8 cellular contexts compared by ENCODE assay signal in genomic region chr2:176652300-176653182, GRCh38.
DNase-seq lines count a peak whose midpoint lies in the region; ATAC-seq and TF ChIP-seq lines count a peak whose summit lies in the region.

No MANE protein-coding gene starts in this region.

- no peaks in the 10 kb centered on the region for H3K4me1 ChIP-seq in stomach

- no peak for TF ChIP-seq EP300 in stomach (IDR thresholded peaks at IDR 0.05)

- in situ Hi-C loops in ACHN (cut with HindIII; ENCODE audit: low pct_ligation_motif_present, low pct_unique_long_range_greater_than_20kb, low sequenced_read_pairs): loop anchor here (25.0 kb wide), 1 partner anchor 515 kb away; the partner anchor contains the start of gene HOXD8

- peaks cover 40% of the 10 kb centered on the region for H3K27me3 Mint-ChIP-seq in activated CD8-positive, alpha-beta T cell treated with anti-CD3 and anti-CD28 coated beads, Interleukin-2, amount 10 ng/mL, durations not matched to agents 7 days and 5 days (ENCODE audit: low read depth)

- DNase-seq in ACHN (peak; percentile 77), GM10248 (ENCODE audit: extremely low spot score) (peak; percentile 42), NCI-H226 (peak; percentile 38), iPS-NIHi11 (ENCODE audit: low spot score) (peak; percentile 51), stomach (no peak)
- DNase-seq in activated CD8-positive, alpha-beta T cell treated with anti-CD3 and anti-CD28 coated beads, Interleukin-2, amount 10 ng/mL, durations not matched to agents 7 days and 5 days: peak; percentile 61
- DNase-seq in effector CD8-positive, alpha-beta T cell (lab: John Stamatoyannopoulos, UW): no peak

- POLR2A ChIA-PET in GM10248 (lab: Yijun Ruan, JAX): interaction anchor here (0.6 kb wide), 1 partner anchor 31 kb away, joined by 3 read pairs; no protein-coding TSS in a partner anchor
- POLR2A ChIA-PET in activated CD8-positive, alpha-beta T cell treated with anti-CD3 and anti-CD28 coated beads, Interleukin-2, amount 10 ng/mL, durations not matched to agents 7 days and 5 days (lab: Charles Lee): interaction anchor here (0.7 kb wide), 1 partner anchor 509 kb away, joined by 3 read pairs; no protein-coding TSS in a partner anchor

- 37 to 49% (median 47%) methylated on average over 9 of the region's 9 CpGs for WGBS in stomach, 5 donors

- intact Hi-C loops in stomach (cut with DNase I; ENCODE audit: low total_unique reads): loop anchor here (10.0 kb wide), 1 partner anchor 528 kb away; the partner anchor contains the start of genes HOXD8 and HOXD9

- peaks cover 0 to 56% (median 11%) of the 10 kb centered on the region in 3 donors for H3K27me3 ChIP-seq in stomach

- H3K9me3 Mint-ChIP-seq in activated CD8-positive, alpha-beta T cell treated with anti-CD3 and anti-CD28 coated beads, Interleukin-2, amount 10 ng/mL, durations not matched to agents 7 days and 5 days (ENCODE audit: insufficient read depth): no peaks in the 10 kb centered on the region

- no peak overlapping the region for H3K27ac ChIP-seq in stomach

- CTCF ChIA-PET in GM10248 (lab: Yijun Ruan, JAX): interaction anchor here (0.7 to 5.3 kb wide), 45 partner anchors 9 to 962 kb away, joined by 3 to 70 read pairs (median 4); no protein-coding TSS in a partner anchor
- CTCF ChIA-PET in activated CD8-positive, alpha-beta T cell treated with anti-CD3 and anti-CD28 coated beads, Interleukin-2, amount 10 ng/mL, durations not matched to agents 7 days and 5 days (lab: Charles Lee): interaction anchor here (0.7 to 5.2 kb wide), 48 partner anchors 8 to 651 kb away, joined by 3 to 71 read pairs (median 4); partner anchors contain the start of gene LNPK

- H3K4me3 Mint-ChIP-seq in activated CD8-positive, alpha-beta T cell treated with anti-CD3 and anti-CD28 coated beads, Interleukin-2, amount 10 ng/mL, durations not matched to agents 7 days and 5 days: no peak overlapping the region

- TF ChIP-seq POLR2A in stomach (IDR thresholded peaks at IDR 0.05): no peak

- H3K9me3 ChIP-seq in stomach: no peaks in the 10 kb centered on the region

- TF ChIP-seq CTCF in GM10248 (IDR thresholded peaks at IDR 0.05; ENCODE audit: control extremely low read depth, extremely low read depth, low read depth, missing control alignments): peak; percentile 71
- TF ChIP-seq CTCF in stomach (IDR thresholded peaks at IDR 0.05): peak in 5 of 7 experiments; percentile 15 to 73 (median 61)

- peaks cover 24% of the 10 kb centered on the region for H3K4me1 Mint-ChIP-seq in activated CD8-positive, alpha-beta T cell treated with anti-CD3 and anti-CD28 coated beads, Interleukin-2, amount 10 ng/mL, durations not matched to agents 7 days and 5 days (ENCODE audit: low read depth)

- no peak overlapping the region for H3K4me3 ChIP-seq in stomach

- no peak overlapping the region for H3K27ac Mint-ChIP-seq in activated CD8-positive, alpha-beta T cell treated with anti-CD3 and anti-CD28 coated beads, Interleukin-2, amount 10 ng/mL, durations not matched to agents 7 days and 5 days

- no peaks in the 10 kb centered on the region for H3K36me3 Mint-ChIP-seq in activated CD8-positive, alpha-beta T cell treated with anti-CD3 and anti-CD28 coated beads, Interleukin-2, amount 10 ng/mL, durations not matched to agents 7 days and 5 days (ENCODE audit: low read depth)

- no peaks in the 10 kb centered on the region for H3K36me3 ChIP-seq in stomach

- peak; percentile 60 for ATAC-seq in HG03159 (IDR thresholded peaks at IDR 0.05; ENCODE audit: unreplicated experiment)
- peak; percentile 76 for ATAC-seq in activated CD8-positive, alpha-beta T cell treated with anti-CD3 and anti-CD28 coated beads, Interleukin-2, amount 10 ng/mL, durations not matched to agents 7 days and 5 days

Comparison
In these comparisons a context has a peak if more than half of its experiments do, and no peak if none do; other contexts are left out.
1. DNase-seq: peak in ACHN (single experiment), GM10248 (single experiment), NCI-H226 (single experiment), activated CD8-positive, alpha-beta T cell treated with anti-CD3 and anti-CD28 coated beads, Interleukin-2, amount 10 ng/mL, durations not matched to agents 7 days and 5 days (single experiment) and iPS-NIHi11 (single experiment); none in stomach (single experiment) and effector CD8-positive, alpha-beta T cell (single experiment).